ENCODE assay signal across 2 cellular contexts in genomic region chr5:178624626-178625546, GRCh38.
A peak's percentile ranks its signal among the peaks of the same experiment; 100 is the strongest.
TF ChIP-seq lines count a peak whose summit lies in the region.

No MANE protein-coding gene starts in this region.

TF ChIP-seq in HEK293, 187 proteins besides CTCF, POLR2A, EP300 and RAD21 (continued from another document and continues in another):
- TF ChIP-seq ZNF391 (tag by site-specific recombination; IDR thresholded peaks at IDR 0.05; ENCODE audit: borderline replicate concordance, low read depth) (no peak), ZBTB20 (tag by site-specific recombination; IDR thresholded peaks at IDR 0.05) (peak; percentile 33), ZNF133 (tag by site-specific recombination; IDR thresholded peaks at IDR 0.05) (no peak), MEIS1 (CRISPR knock-in tag; IDR thresholded peaks at IDR 0.05; ENCODE audit: borderline replicate concordance) (no peak), TCF7L2 (IDR thresholded peaks at IDR 0.05; ENCODE audit: borderline replicate concordance, low read depth, low read length) (no peak), ZBTB21 (tag by site-specific recombination; IDR thresholded peaks at IDR 0.05) (no peak), ZNF677 (tag by site-specific recombination; IDR thresholded peaks at IDR 0.05) (no peak), ZNF114 (tag by site-specific recombination; IDR thresholded peaks at IDR 0.05) (no peak), ZNF335 (tag by site-specific recombination; conservative IDR thresholded peaks at IDR 0.05) (peak; percentile 52; the same call in 1 of the 2 replicates), ZNF777 (tag by site-specific recombination; IDR thresholded peaks at IDR 0.05; ENCODE audit: borderline replicate concordance) (no peak), ZBTB26 (tag by site-specific recombination; optimal IDR thresholded peaks at IDR 0.05) (no peak), ZFHX2 (tag by site-specific recombination; conservative IDR thresholded peaks at IDR 0.05) (no peak), FEZF1 (tag by site-specific recombination; IDR thresholded peaks at IDR 0.05) (peak; percentile 41), YY1 (tag by site-specific recombination; IDR thresholded peaks at IDR 0.05) (peak; percentile 66; the same call in 1 of the 2 replicates), ZNF366 (tag by site-specific recombination; conservative IDR thresholded peaks at IDR 0.05) (0 out of 2 replicates have a peak, but pooled peaks have one; percentile 14), ZNF518A (tag by site-specific recombination; conservative IDR thresholded peaks at IDR 0.05; ENCODE audit: low read depth) (no peak), GLIS2 (tag by site-specific recombination; IDR thresholded peaks at IDR 0.05) (no peak), PRDM1 (tag by site-specific recombination; IDR thresholded peaks at IDR 0.05) (peak; percentile 76), ZXDB (tag by site-specific recombination; IDR thresholded peaks at IDR 0.05) (no peak), ZNF354C (tag by site-specific recombination; IDR thresholded peaks at IDR 0.05; ENCODE audit: borderline replicate concordance, low read depth) (no peak), ZNF138 (tag by site-specific recombination; IDR thresholded peaks at IDR 0.05; ENCODE audit: borderline replicate concordance) (no peak), ZNF23 (tag by site-specific recombination; IDR thresholded peaks at IDR 0.05; ENCODE audit: borderline replicate concordance) (no peak), KLF9 (tag by site-specific recombination; IDR thresholded peaks at IDR 0.05; ENCODE audit: low read depth) (no peak), HOXC10 (CRISPR knock-in tag; IDR thresholded peaks at IDR 0.05) (no peak), ZNF350 (tag by site-specific recombination; IDR thresholded peaks at IDR 0.05) (no peak), ZNF324 (tag by site-specific recombination; IDR thresholded peaks at IDR 0.05) (no peak), ZNF658 (tag by site-specific recombination; IDR thresholded peaks at IDR 0.05) (no peak)

TF ChIP-seq in WTC11, 78 proteins besides CTCF, POLR2A, EP300 and RAD21 (continued from another document):
- TF ChIP-seq ARID4B (CRISPR knock-in tag; IDR thresholded peaks at IDR 0.05; ENCODE audit: borderline replicate concordance) (no peak), TP53 (CRISPR knock-in tag; IDR thresholded peaks at IDR 0.05) (no peak), ZNF416 (CRISPR knock-in tag; IDR thresholded peaks at IDR 0.05) (no peak), NR3C1 (CRISPR knock-in tag; conservative IDR thresholded peaks at IDR 0.05; ENCODE audit: low read depth) (no peak)
